ENCODE assay signal across 2 cellular contexts in genomic region chr1:17212009-17212408, GRCh38.
TF ChIP-seq lines count a peak whose summit lies in the region.

No MANE protein-coding gene starts in this region.

TF ChIP-seq in SK-N-SH treated with all-trans-retinoic acid at 6 μM for 48 hours, 23 proteins besides CTCF, POLR2A, EP300 and RAD21 (continued from another document):
- TF ChIP-seq CREB5 (CRISPR knock-in tag; IDR thresholded peaks at IDR 0.05; ENCODE audit: low read depth) (no peak), CSRNP3 (CRISPR knock-in tag; IDR thresholded peaks at IDR 0.05) (no peak), OSR1 (CRISPR knock-in tag; IDR thresholded peaks at IDR 0.05) (no peak), ZNF8 (CRISPR knock-in tag; IDR thresholded peaks at IDR 0.05) (no peak), CSDC2 (CRISPR knock-in tag; IDR thresholded peaks at IDR 0.05) (no peak), PPARA (CRISPR knock-in tag; IDR thresholded peaks at IDR 0.05; ENCODE audit: borderline replicate concordance) (no peak), GLIS3 (CRISPR knock-in tag; IDR thresholded peaks at IDR 0.05) (no peak), BACH2 (CRISPR knock-in tag; IDR thresholded peaks at IDR 0.05; ENCODE audit: borderline replicate concordance) (no peak), PATZ1 (CRISPR knock-in tag; IDR thresholded peaks at IDR 0.05; ENCODE audit: borderline replicate concordance) (no peak), ZNF70 (CRISPR knock-in tag; IDR thresholded peaks at IDR 0.05) (no peak)

TF ChIP-seq in SK-N-SH, 30 proteins besides CTCF, POLR2A, EP300 and RAD21 (continued from another document):
- TF ChIP-seq REST (IDR thresholded peaks at IDR 0.05; ENCODE audit: low read depth, low read length) (no peak), USF2 (IDR thresholded peaks at IDR 0.05; ENCODE audit: borderline replicate concordance, low read depth, low read length) (no peak), NRF1 (IDR thresholded peaks at IDR 0.05; ENCODE audit: low read depth, low read length) (no peak), POLR2AphosphoS5 (IDR thresholded peaks at IDR 0.05; ENCODE audit: low read depth, low read length) (no peak), RCOR1 (IDR thresholded peaks at IDR 0.05; ENCODE audit: low read length) (no peak)
TF ChIP-seq in SK-N-SH: peak in this region for 0.
